11 cellular contexts compared by ENCODE assay signal in the genomic region with DNA sequence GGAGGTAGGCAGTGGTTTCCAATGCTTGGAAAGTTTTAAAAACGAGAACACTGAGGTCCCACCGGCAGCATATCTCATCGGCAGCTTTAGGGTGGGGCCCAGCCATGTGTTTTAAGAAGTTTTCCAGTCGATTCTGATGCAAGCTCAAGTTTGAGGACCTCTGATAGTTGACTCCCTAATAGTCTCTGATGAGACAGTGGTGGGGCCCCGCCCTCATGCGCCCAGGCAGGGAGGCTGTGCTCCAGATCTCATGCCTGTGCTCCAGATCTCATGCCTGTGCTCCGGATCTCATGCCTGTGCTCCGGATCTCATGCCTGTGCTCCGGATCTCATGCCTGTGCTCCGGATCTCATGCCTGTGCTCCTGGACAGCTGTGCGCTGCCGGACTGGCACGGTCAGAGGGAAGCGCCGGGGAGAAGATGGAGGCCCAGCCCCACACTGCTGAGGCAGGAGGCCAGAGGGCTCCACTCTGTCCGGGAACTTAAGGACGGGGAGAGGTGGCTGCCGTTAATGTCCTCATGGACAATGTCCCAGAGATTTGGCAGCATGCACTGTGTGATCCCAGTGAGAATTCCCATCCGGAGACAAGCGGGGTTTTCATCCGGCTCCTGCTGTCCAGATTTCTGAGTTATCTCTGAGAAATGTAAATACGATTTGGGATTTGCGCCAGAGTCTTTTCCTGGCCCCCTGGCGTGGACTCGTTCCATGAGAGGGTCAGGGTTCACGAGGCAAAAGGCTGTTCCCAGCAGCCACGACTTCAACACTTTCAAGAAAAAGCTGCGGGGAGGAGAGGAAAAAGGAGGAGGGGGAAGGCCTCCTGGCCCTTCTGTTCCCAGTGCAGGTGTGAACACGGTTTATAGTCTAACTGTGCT. TPM values are rescaled to one million over a fixed set of nuclear protein-coding genes. Genes with fewer than 3 reads are reported as not detected.
DNase-seq lines count a peak whose midpoint lies in the region; ATAC-seq, FAIRE-seq and TF ChIP-seq lines count a peak whose summit lies in the region.
"Had no signal": no experiment of that assay in that cellular context is flagged by ENCODE, and none has a peak within 500 bp of the region (broad histone marks: within the 10 kb centered on the region; RNA-seq: fewer than 3 reads in every experiment).

No MANE protein-coding gene starts in this region.

- H3K4me3 ChIP-seq in AG10803 (ENCODE audit: low read length) (no peak overlapping the region), fibroblast of the aortic adventitia (ENCODE audit: low read depth, low read length) (peak overlapping the region; percentile 28), pancreas (peak overlapping the region in 1 of 4 donors; percentile 3)

- FAIRE-seq in TTC549 (lab: Jason Lieb, UNC) (peak; percentile 19), pancreas (lab: Jason Lieb, UNC) (no peak)

- peaks cover 0 to 19% (median 12%) of the 10 kb centered on the region in 3 donors for H3K36me3 ChIP-seq in pancreas

- no peaks in the 10 kb centered on the region for H3K27me3 ChIP-seq in pancreas

- H3K9me3 ChIP-seq in pancreas: no peaks in the 10 kb centered on the region

- peak; percentile 58 to 79 (median 72) for ATAC-seq in pancreas
- no peak for ATAC-seq in activated CD4-positive, CD25-positive, alpha-beta regulatory T cell treated with anti-CD3 and anti-CD28 coated beads, Interleukin-2, amount 50 U/mL, for 24 hours

- intact Hi-C loops in pancreas (cut with DNase I): no loop called here

- 19 to 28% methylated on average over 28 to 29 of the region's 29 CpGs for WGBS in pancreas, 2 donors

- peak; percentile 33 for DNase-seq in AG10803 (ENCODE audit: low read depth)
- peak; percentile 79 for DNase-seq in fibroblast of the aortic adventitia (ENCODE audit: low read depth)
- DNase-seq in pancreas: peak in 2 of 6 donors; percentile 32 to 49
- DNase-seq in AG20443 (ENCODE audit: low spot score): no peak
- DNase-seq in A172 (ENCODE audit: low spot score): no peak
- DNase-seq in anterior cingulate cortex (lab: John Stamatoyannopoulos, UW): no peak
- DNase-seq: activated CD4-positive, alpha-beta memory T cell treated with anti-CD3 and anti-CD28 coated beads for 36 hours; C1 segment of cervical spinal cord had no signal

- H3K27ac ChIP-seq in pancreas: peak overlapping the region; percentile 11 to 53 (median 20)

- no peak for TF ChIP-seq CTCF in AG10803 (conservative IDR thresholded peaks at IDR 0.05; ENCODE audit: low read length)
- TF ChIP-seq CTCF in fibroblast of the aortic adventitia (IDR thresholded peaks at IDR 0.05; ENCODE audit: insufficient read depth, low read length): no peak
- no peak for TF ChIP-seq CTCF in pancreas (IDR thresholded peaks at IDR 0.05)

- peaks cover 0 to 3% (median 0%) of the 10 kb centered on the region in 3 donors for H3K4me1 ChIP-seq in pancreas

RNA-seq across cellular contexts. Expression of a gene that starts 9.4 kb away (rescaled TPM):
- 0.09 and 0.65 TPM in 2 replicates for total RNA-seq in fibroblast of the aortic adventitia (ENCODE audit: low replicate concordance)
- 1 to 10 TPM; 2.0 to 6.1 (median 3.2) TPM for total RNA-seq in pancreas
- polyA plus RNA-seq in pancreas: 10 to 100 TPM in 1 of 2 donors, 1 to 10 TPM in 1; 9.5 to 11.9 TPM
- 0.17 TPM in 1 of 2 replicates, not detected in the other for total RNA-seq in A172 (2014; rRNA removed; shearing (Covaris generic))
- total RNA-seq: mononuclear cell had no signal

RNA-seq across cellular contexts. Expression of a gene that starts 10.4 kb away (rescaled TPM):
- total RNA-seq in fibroblast of the aortic adventitia (ENCODE audit: low replicate concordance) (2,605 and 11,651 TPM in 2 replicates), pancreas (100 to 1,000 TPM; 498 to 985 (median 806) TPM)
- polyA plus RNA-seq in pancreas: 1,000 to 10,000 TPM; 1,402 to 2,322 TPM
- total RNA-seq in A172 (2014; rRNA removed; shearing (Covaris generic)): 2,765 and 4,011 TPM in 2 replicates

RNA-seq across cellular contexts. Expression of a gene that starts 27.3 kb away (rescaled TPM):
- total RNA-seq in fibroblast of the aortic adventitia (ENCODE audit: low replicate concordance): 29.2 and 33.4 TPM in 2 replicates
- 10 to 100 TPM in 2 of 6 donors, 1 to 10 TPM in 4; 6.1 to 10.6 (median 8.9) TPM for total RNA-seq in pancreas
- 1 to 10 TPM; 5.5 to 5.7 TPM for polyA plus RNA-seq in pancreas
- 55.3 and 61.6 TPM in 2 replicates for total RNA-seq in A172 (2014; rRNA removed; shearing (Covaris generic))

Comparison
In these comparisons a context has a peak if more than half of its experiments do, and no peak if none do; other contexts are left out.
1. DNase-seq: peak in AG10803 (single experiment) and fibroblast of the aortic adventitia (single experiment); none in AG20443 (single experiment), A172 (single experiment) and anterior cingulate cortex (0 of 58).
2. ATAC-seq: peak in pancreas (4 of 4); none in activated CD4-positive, CD25-positive, alpha-beta regulatory T cell treated with anti-CD3 and anti-CD28 coated beads, Interleukin-2, amount 50 U/mL, for 24 hours (0 of 2).